8 cellular contexts compared by ENCODE assay signal in the genomic region with DNA sequence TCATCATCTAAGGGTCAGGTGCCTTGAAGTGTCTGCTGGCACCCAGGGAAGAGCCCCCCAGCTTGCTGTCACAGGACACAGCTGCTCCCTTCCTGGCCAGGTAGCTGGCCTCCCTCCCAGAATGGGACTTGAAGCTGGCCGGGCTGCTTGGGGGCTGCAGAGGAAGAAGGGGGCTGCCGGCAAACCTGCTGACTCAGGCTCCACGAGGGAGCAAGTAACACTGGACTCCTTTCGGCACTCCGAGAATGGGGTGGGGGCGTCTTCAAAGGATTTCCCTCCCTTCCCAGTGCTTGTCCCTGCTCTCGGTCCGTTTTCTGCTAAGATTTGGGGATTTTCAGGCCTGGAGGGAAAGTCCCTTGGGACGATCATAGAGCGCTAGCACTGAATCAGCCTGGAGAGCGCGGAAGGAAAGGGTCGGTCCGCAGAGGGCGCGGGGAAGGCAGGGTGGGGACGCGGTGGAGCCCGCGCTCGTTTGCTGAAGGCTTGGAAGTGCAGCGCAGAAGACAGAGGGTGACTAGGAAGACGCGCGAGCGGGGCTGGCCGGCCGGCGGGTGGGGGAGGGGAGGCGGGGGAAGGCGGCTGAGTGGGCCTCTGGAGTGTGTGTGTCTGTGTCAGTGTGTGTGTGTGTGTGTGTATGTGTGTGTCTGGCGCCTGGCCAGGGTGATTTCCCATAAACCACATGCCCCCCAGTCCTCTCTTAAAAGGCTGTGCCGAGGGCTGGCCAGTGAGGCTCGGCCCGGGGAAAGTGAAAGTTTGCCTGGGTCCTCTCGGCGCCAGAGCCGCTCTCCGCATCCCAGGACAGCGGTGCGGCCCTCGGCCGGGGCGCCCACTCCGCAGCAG. TPM values are rescaled to one million over a fixed set of nuclear protein-coding genes. Genes with fewer than 3 reads are reported as not detected.
DNase-seq lines count a peak whose midpoint lies in the region; ATAC-seq and TF ChIP-seq lines count a peak whose summit lies in the region.

Gene CSF1, plus strand, starts transcription at position 727 of the 840 bp plus-strand sequence. CDS start 175 bp downstream, outside the sequence.

- H3K36me3 Mint-ChIP-seq in nephron (ENCODE audit: low read depth) = no peaks in the 10 kb centered on the region

- peak within 1 kb of the TSS; percentile 89 to 90 (median 90) for H3K4me3 Mint-ChIP-seq in nephron
- peak within 1 kb of the TSS; percentile 89 to 93 for H3K4me3 Mint-ChIP-seq in stimulated activated naive CD8-positive, alpha-beta T cell treated with anti-CD3 and anti-CD28 coated beads, Interleukin-15, amount 100 ng/mL, for 72 hours

- ATAC-seq in GM21529 (IDR thresholded peaks at IDR 0.05; ENCODE audit: unreplicated experiment) (peak; percentile 26), HG03045 (IDR thresholded peaks at IDR 0.05; ENCODE audit: unreplicated experiment) (no peak)
- ATAC-seq in stimulated activated naive CD8-positive, alpha-beta T cell treated with anti-CD3 and anti-CD28 coated beads, Interleukin-15, amount 100 ng/mL, for 72 hours = peak; percentile 65

- H3K27ac ChIP-seq in RWPE1 = peak within 1 kb of the TSS; percentile 58

- no peaks in the 10 kb centered on the region for H3K9me3 Mint-ChIP-seq in nephron
- H3K9me3 Mint-ChIP-seq in stimulated activated naive CD8-positive, alpha-beta T cell treated with anti-CD3 and anti-CD28 coated beads, Interleukin-15, amount 100 ng/mL, for 72 hours = no peaks in the 10 kb centered on the region

- CTCF ChIA-PET in RWPE1 (lab: Yijun Ruan, JAX) = interaction anchor here (0.6 kb wide), 1 partner anchor 685 kb away, joined by 3 read pairs; no protein-coding TSS in a partner anchor

- H3K27ac Mint-ChIP-seq in nephron = peak within 1 kb of the TSS; percentile 83 to 94 (median 92)
- peak within 1 kb of the TSS; percentile 93 to 97 for H3K27ac Mint-ChIP-seq in stimulated activated naive CD8-positive, alpha-beta T cell treated with anti-CD3 and anti-CD28 coated beads, Interleukin-15, amount 100 ng/mL, for 72 hours

- DNase-seq in AG09319 (ENCODE audit: extremely low read depth, low read depth) = peak; percentile 86
- peak; percentile 49 for DNase-seq in RWPE1 (ENCODE audit: low spot score)
- peak; percentile 42 for DNase-seq in activated gamma-delta T cell treated with Interleukin-2 at 50 U/mL for 16 hours
- DNase-seq in fibroblast of villous mesenchyme (ENCODE audit: low read depth) = peak; percentile 92
- DNase-seq in stimulated activated naive CD8-positive, alpha-beta T cell treated with anti-CD3 and anti-CD28 coated beads, Interleukin-15, amount 100 ng/mL, for 72 hours = peak; percentile 66 to 75

- H3K4me3 ChIP-seq in fibroblast of villous mesenchyme (ENCODE audit: low read depth, low read length) = peak within 1 kb of the TSS; percentile 86

- no peak; the same call in none of the 2 replicates for TF ChIP-seq CTCF in AG09319 (IDR thresholded peaks at IDR 0.05; ENCODE audit: low read depth, low read length)
- no peak for TF ChIP-seq CTCF in RWPE1 (conservative IDR thresholded peaks at IDR 0.05; ENCODE audit: low read depth)
- no peak for TF ChIP-seq CTCF in fibroblast of villous mesenchyme (IDR thresholded peaks at IDR 0.05; ENCODE audit: insufficient read depth, low read depth, low read length)
- no peak for TF ChIP-seq CTCF in nephron (IDR thresholded peaks at IDR 0.05; ENCODE audit: unreplicated experiment in 3 of 3)

- POLR2A ChIA-PET in RWPE1 (lab: Yijun Ruan, JAX; ENCODE audit: low non-redundant PET) = no interaction called here

- H3K27me3 Mint-ChIP-seq in nephron (ENCODE audit: low read depth) = peaks cover 29% of the 10 kb centered on the region
- no peaks in the 10 kb centered on the region for H3K27me3 Mint-ChIP-seq in stimulated activated naive CD8-positive, alpha-beta T cell treated with anti-CD3 and anti-CD28 coated beads, Interleukin-15, amount 100 ng/mL, for 72 hours

- peaks cover 62% of the 10 kb centered on the region for H3K4me1 Mint-ChIP-seq in nephron
- peaks cover 81% of the 10 kb centered on the region for H3K4me1 Mint-ChIP-seq in stimulated activated naive CD8-positive, alpha-beta T cell treated with anti-CD3 and anti-CD28 coated beads, Interleukin-15, amount 100 ng/mL, for 72 hours

RNA-seq across cellular contexts. Expression of gene CSF1, which starts in this region (rescaled TPM):
- 24.5 and 64.8 TPM in 2 replicates for total RNA-seq in fibroblast of villous mesenchyme

Comparison
In these comparisons a context has a peak if more than half of its experiments do, and no peak if none do; other contexts are left out.
1. DNase-seq: peak in every context shown above with its lines; median percentile 92 in fibroblast of villous mesenchyme; 86 in AG09319; 70 in stimulated activated naive CD8-positive, alpha-beta T cell treated with anti-CD3 and anti-CD28 coated beads, Interleukin-15, amount 100 ng/mL, for 72 hours; 49 in RWPE1; 42 in activated gamma-delta T cell treated with Interleukin-2 at 50 U/mL for 16 hours.